ENCODE assay signal across 2 cellular contexts in the genomic region with DNA sequence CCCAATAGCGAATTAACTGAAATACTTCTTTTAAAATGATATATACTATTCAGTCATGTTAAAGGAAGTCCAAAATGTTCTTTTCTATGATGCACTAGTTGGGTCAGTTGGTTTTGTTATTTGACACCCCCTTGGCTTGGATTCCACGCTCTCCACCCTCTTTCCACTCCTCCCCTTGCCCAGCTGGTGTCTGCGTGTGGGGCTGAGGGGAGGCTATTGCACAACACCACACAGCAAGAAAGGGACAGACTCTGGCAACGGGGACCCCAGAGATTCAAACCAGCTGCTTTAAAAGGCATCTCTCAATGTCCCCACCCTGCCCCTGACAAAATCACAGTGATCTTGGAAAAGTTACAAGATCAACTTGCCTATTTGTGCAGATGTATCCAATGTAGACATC.
TF ChIP-seq lines count a peak whose summit lies in the region.

No MANE protein-coding gene starts in this region.

TF ChIP-seq in IMR-90, 13 proteins besides CTCF, POLR2A, EP300 and RAD21:
- no peak for TF ChIP-seq MAZ (IDR thresholded peaks at IDR 0.05; ENCODE audit: borderline replicate concordance, low read depth, low read length)
- no peak for TF ChIP-seq NFE2L2 (IDR thresholded peaks at IDR 0.05; ENCODE audit: low read depth, low read length)
- TF ChIP-seq, protein P1, sequence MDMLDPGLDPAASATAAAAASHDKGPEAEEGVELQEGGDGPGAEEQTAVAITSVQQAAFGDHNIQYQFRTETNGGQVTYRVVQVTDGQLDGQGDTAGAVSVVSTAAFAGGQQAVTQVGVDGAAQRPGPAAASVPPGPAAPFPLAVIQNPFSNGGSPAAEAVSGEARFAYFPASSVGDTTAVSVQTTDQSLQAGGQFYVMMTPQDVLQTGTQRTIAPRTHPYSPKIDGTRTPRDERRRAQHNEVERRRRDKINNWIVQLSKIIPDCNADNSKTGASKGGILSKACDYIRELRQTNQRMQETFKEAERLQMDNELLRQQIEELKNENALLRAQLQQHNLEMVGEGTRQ (IDR thresholded peaks at IDR 0.05; ENCODE audit: low read depth, low read length), result no peak
- TF ChIP-seq, protein P2, sequence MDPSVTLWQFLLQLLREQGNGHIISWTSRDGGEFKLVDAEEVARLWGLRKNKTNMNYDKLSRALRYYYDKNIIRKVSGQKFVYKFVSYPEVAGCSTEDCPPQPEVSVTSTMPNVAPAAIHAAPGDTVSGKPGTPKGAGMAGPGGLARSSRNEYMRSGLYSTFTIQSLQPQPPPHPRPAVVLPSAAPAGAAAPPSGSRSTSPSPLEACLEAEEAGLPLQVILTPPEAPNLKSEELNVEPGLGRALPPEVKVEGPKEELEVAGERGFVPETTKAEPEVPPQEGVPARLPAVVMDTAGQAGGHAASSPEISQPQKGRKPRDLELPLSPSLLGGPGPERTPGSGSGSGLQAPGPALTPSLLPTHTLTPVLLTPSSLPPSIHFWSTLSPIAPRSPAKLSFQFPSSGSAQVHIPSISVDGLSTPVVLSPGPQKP (IDR thresholded peaks at IDR 0.05; ENCODE audit: borderline replicate concordance, low read depth, low read length), result no peak
- no peak for TF ChIP-seq MAFK (IDR thresholded peaks at IDR 0.05; ENCODE audit: low read depth, low read length)
- peak; percentile 87 for TF ChIP-seq CEBPB (IDR thresholded peaks at IDR 0.05; ENCODE audit: low read depth, low read length)

TF ChIP-seq in K562, 482 proteins besides CTCF, POLR2A, EP300 and RAD21:
- TF ChIP-seq CEBPB (tag; IDR thresholded peaks at IDR 0.05), result peak; percentile 43
- TF ChIP-seq, protein P3, sequence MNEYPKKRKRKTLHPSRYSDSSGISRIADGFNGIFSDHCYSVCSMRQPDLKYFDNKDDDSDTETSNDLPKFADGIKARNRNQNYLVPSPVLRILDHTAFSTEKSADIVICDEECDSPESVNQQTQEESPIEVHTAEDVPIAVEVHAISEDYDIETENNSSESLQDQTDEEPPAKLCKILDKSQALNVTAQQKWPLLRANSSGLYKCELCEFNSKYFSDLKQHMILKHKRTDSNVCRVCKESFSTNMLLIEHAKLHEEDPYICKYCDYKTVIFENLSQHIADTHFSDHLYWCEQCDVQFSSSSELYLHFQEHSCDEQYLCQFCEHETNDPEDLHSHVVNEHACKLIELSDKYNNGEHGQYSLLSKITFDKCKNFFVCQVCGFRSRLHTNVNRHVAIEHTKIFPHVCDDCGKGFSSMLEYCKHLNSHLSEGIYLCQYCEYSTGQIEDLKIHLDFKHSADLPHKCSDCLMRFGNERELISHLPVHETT (CRISPR knock-in tag; conservative IDR thresholded peaks at IDR 0.05 in 1 of 2, IDR thresholded peaks at IDR 0.05 in 1 of 2), result no peak
